31 cellular contexts compared by ENCODE assay signal in the genomic region with DNA sequence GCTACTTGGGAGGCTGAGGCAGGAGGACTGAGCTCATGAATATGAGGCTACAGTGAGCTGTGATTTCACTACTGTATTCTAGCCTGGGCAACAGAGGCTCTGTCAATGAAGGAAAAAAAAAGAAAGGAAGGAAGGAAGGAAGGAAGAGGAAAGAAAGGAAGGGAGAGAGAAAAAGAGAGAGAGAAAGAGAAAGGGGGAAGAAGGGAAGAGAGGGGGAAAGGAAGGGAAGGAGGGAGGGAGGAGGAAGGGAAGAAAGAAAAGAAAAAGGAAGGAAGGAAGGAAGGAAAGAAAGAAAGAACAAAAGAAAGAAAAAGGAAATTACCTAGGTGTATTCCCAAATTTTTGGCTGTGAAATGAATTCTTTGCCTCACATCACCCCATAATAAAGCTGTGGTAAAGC. TPM values are rescaled to one million over a fixed set of nuclear protein-coding genes. Genes with fewer than 3 reads are reported as not detected.
"Had no signal": no experiment of that assay in that cellular context is flagged by ENCODE, and none has a peak within 500 bp of the region (broad histone marks: within the 10 kb centered on the region; RNA-seq: fewer than 3 reads in every experiment).

No MANE protein-coding gene starts in this region.

- H3K9me3 Mint-ChIP-seq: type B pancreatic cell had no signal

- H3K27ac Mint-ChIP-seq: stimulated activated effector memory CD8-positive, alpha-beta T cell treated with anti-CD3 and anti-CD28 coated beads, Interleukin-12 subunit alpha, Interleukin-12 subunit beta, amount 100 ng/mL, for 72 hours; stimulated activated memory B cell treated with anti-CD40 and anti-IgM and Interleukin-4, amounts not matched to agents 10 μg/mL and 1 μg/mL and 100 μg/mL, for 72 hours; stimulated activated naive B cell treated with anti-CD40 and anti-IgM and Interleukin-4, amounts not matched to agents 10 μg/mL and 1 μg/mL and 100 μg/mL, for 72 hours; stimulated activated naive CD8-positive, alpha-beta T cell treated with anti-CD3 and anti-CD28 coated beads, Interleukin-15, amount 100 ng/mL, for 72 hours; stimulated activated naive CD8-positive, alpha-beta T cell treated with anti-CD3 and anti-CD28 coated beads, Interleukin-15, Interleukin-2, amounts not matched to agents 100 ng/mL and 50 ng/mL, for 24 hours; type B pancreatic cell had no signal

- H3K4me1 ChIP-seq: stomach, testis, tibial artery, tibial nerve, transverse colon, upper lobe of right lung, uterus, vagina had no signal

- H3K4me3 Mint-ChIP-seq: stimulated activated effector memory CD8-positive, alpha-beta T cell treated with anti-CD3 and anti-CD28 coated beads, Interleukin-12 subunit alpha, Interleukin-12 subunit beta, amount 100 ng/mL, for 72 hours; stimulated activated memory B cell treated with anti-CD40 and anti-IgM and Interleukin-4, amounts not matched to agents 10 μg/mL and 1 μg/mL and 100 μg/mL, for 72 hours; stimulated activated naive B cell treated with anti-CD40 and anti-IgM and Interleukin-4, amounts not matched to agents 10 μg/mL and 1 μg/mL and 100 μg/mL, for 72 hours; stimulated activated naive CD8-positive, alpha-beta T cell treated with anti-CD3 and anti-CD28 coated beads, Interleukin-15, amount 100 ng/mL, for 72 hours; stimulated activated naive CD8-positive, alpha-beta T cell treated with anti-CD3 and anti-CD28 coated beads, Interleukin-15, Interleukin-2, amounts not matched to agents 100 ng/mL and 50 ng/mL, for 24 hours; type B pancreatic cell had no signal

- H3K27me3 Mint-ChIP-seq: stimulated activated naive CD8-positive, alpha-beta T cell treated with anti-CD3 and anti-CD28 coated beads, Interleukin-15, amount 100 ng/mL, for 72 hours; stimulated activated naive CD8-positive, alpha-beta T cell treated with anti-CD3 and anti-CD28 coated beads, Interleukin-15, Interleukin-2, amounts not matched to agents 100 ng/mL and 50 ng/mL, for 24 hours had no signal

- H3K27ac ChIP-seq: stomach, suprapubic skin, testis, thoracic aorta, thyroid gland, tibial artery, tibial nerve, transverse colon, upper lobe of left lung, upper lobe of right lung, uterus, vagina had no signal

- H3K4me1 Mint-ChIP-seq: stimulated activated effector memory CD8-positive, alpha-beta T cell treated with anti-CD3 and anti-CD28 coated beads, Interleukin-12 subunit alpha, Interleukin-12 subunit beta, amount 100 ng/mL, for 72 hours; stimulated activated memory B cell treated with anti-CD40 and anti-IgM and Interleukin-4, amounts not matched to agents 10 μg/mL and 1 μg/mL and 100 μg/mL, for 72 hours; stimulated activated naive CD8-positive, alpha-beta T cell treated with anti-CD3 and anti-CD28 coated beads, Interleukin-15, amount 100 ng/mL, for 72 hours had no signal

- DNase-seq: stimulated activated CD4-positive, alpha-beta T cell treated with anti-CD3 and anti-CD28 coated beads, Interleukin-2, amount 100 ng/mL, for 24 hours; stimulated activated CD4-positive, alpha-beta T cell treated with anti-CD3 and anti-CD28 coated beads, Interleukin-2, amount 100 ng/mL, for 48 hours; stimulated activated CD4-positive, alpha-beta T cell treated with anti-CD3 and anti-CD28 coated beads, Interleukin-4, amount 100 ng/mL, for 1 hour; stimulated activated CD4-positive, alpha-beta T cell treated with anti-CD3 and anti-CD28 coated beads, Interleukin-4, amount 100 ng/mL, for 24 hours; stimulated activated CD4-positive, alpha-beta T cell treated with anti-CD3 and anti-CD28 coated beads, Interleukin-4, amount 100 ng/mL, for 4 hours; stimulated activated CD8-positive, alpha-beta memory T cell treated with anti-CD3 and anti-CD28 coated beads, Interleukin-4, amount 100 ng/mL, for 48 hours; stimulated activated naive B cell treated with anti-CD40 and anti-IgM and Interleukin-4, amounts not matched to agents 10 μg/mL and 1 μg/mL and 100 μg/mL, for 72 hours; stimulated activated naive CD4-positive, alpha-beta T cell treated with Interleukin-2 at 50 U/mL for 16 hours; stimulated activated naive CD8-positive, alpha-beta T cell treated with anti-CD3 and anti-CD28 coated beads, Interleukin-15, amount 100 ng/mL, for 72 hours; stimulated activated naive CD8-positive, alpha-beta T cell treated with anti-CD3 and anti-CD28 coated beads, Interleukin-15, Interleukin-2, amounts not matched to agents 100 U/mL and 50 U/mL, for 24 hours; stomach; substantia nigra; testis; thyroid gland; tibial artery; transverse colon; upper lobe of right lung; uterus had no signal

- H3K27me3 ChIP-seq: stomach, suprapubic skin, testis, thyroid gland, tibial artery, tibial nerve, transverse colon, upper lobe of left lung, upper lobe of right lung, uterus, vagina had no signal

- H3K36me3 ChIP-seq: stomach, suprapubic skin, thoracic aorta, thyroid gland, tibial artery, tibial nerve, transverse colon, upper lobe of left lung, upper lobe of right lung, uterus, vagina had no signal

- FAIRE-seq: urothelium cell line had no signal

- H3K36me3 Mint-ChIP-seq: stimulated activated effector memory CD8-positive, alpha-beta T cell treated with anti-CD3 and anti-CD28 coated beads, Interleukin-12 subunit alpha, Interleukin-12 subunit beta, amount 100 ng/mL, for 72 hours; type B pancreatic cell had no signal

- ATAC-seq: stimulated activated effector memory CD8-positive, alpha-beta T cell treated with anti-CD3 and anti-CD28 coated beads, Interleukin-12 subunit alpha, Interleukin-12 subunit beta, amount 100 ng/mL, for 72 hours; stimulated activated memory B cell treated with anti-CD40 and anti-IgM and Interleukin-4, amounts not matched to agents 10 μg/mL and 1 μg/mL and 100 μg/mL, for 72 hours; stimulated activated naive B cell treated with anti-CD40 and anti-IgM and Interleukin-4, amounts not matched to agents 10 μg/mL and 1 μg/mL and 100 μg/mL, for 72 hours; stimulated activated naive CD8-positive, alpha-beta T cell treated with anti-CD3 and anti-CD28 coated beads, Interleukin-15, amount 100 ng/mL, for 72 hours; stimulated activated naive CD8-positive, alpha-beta T cell treated with anti-CD3 and anti-CD28 coated beads, Interleukin-15, Interleukin-2, amounts not matched to agents 100 U/mL and 50 U/mL, for 24 hours had no signal

- H3K9me3 ChIP-seq: suprapubic skin, testis, thoracic aorta, thyroid gland, upper lobe of right lung, uterus, vagina had no signal

- H3K4me3 ChIP-seq: stomach, suprapubic skin, testis, thoracic aorta, thyroid gland, tibial artery, tibial nerve, transverse colon, upper lobe of left lung, upper lobe of right lung, uterus, vagina had no signal

RNA-seq across cellular contexts. Expression of a gene that starts 17.9 kb away (rescaled TPM):
- total RNA-seq: stomach, suprapubic skin, temporal lobe, tibial nerve, transverse colon, upper lobe of left lung, upper lobe of right lung, ureter, urinary bladder, uterus, vagina had no signal
- polyA plus RNA-seq: stomach, urinary bladder had no signal
